ENCODE assay signal across 30 cellular contexts in genomic region chr7:129482781-129483180, GRCh38. TPM values are rescaled to one million over a fixed set of nuclear protein-coding genes. Genes with fewer than 3 reads are reported as not detected.
"Had no signal": no experiment of that assay in that cellular context is flagged by ENCODE, and none has a peak within 500 bp of the region (broad histone marks: within the 10 kb centered on the region; RNA-seq: fewer than 3 reads in every experiment).

No MANE protein-coding gene starts in this region.

- FAIRE-seq: urothelium cell line had no signal

- H3K27ac Mint-ChIP-seq: stimulated activated effector memory CD8-positive, alpha-beta T cell treated with anti-CD3 and anti-CD28 coated beads, Interleukin-12 subunit alpha, Interleukin-12 subunit beta, amount 100 ng/mL, for 72 hours; stimulated activated memory B cell treated with anti-CD40 and anti-IgM and Interleukin-4, amounts not matched to agents 10 μg/mL and 1 μg/mL and 100 μg/mL, for 72 hours; stimulated activated naive B cell treated with anti-CD40 and anti-IgM and Interleukin-4, amounts not matched to agents 10 μg/mL and 1 μg/mL and 100 μg/mL, for 72 hours; stimulated activated naive CD8-positive, alpha-beta T cell treated with anti-CD3 and anti-CD28 coated beads, Interleukin-15, amount 100 ng/mL, for 72 hours; stimulated activated naive CD8-positive, alpha-beta T cell treated with anti-CD3 and anti-CD28 coated beads, Interleukin-15, Interleukin-2, amounts not matched to agents 100 ng/mL and 50 ng/mL, for 24 hours; type B pancreatic cell had no signal

- H3K9me3 ChIP-seq: stomach, suprapubic skin, testis, thoracic aorta, thyroid gland, tibial artery, tibial nerve, transverse colon, upper lobe of left lung, upper lobe of right lung, uterus, vagina had no signal

- H3K4me1 ChIP-seq: stomach, suprapubic skin, testis, thyroid gland, tibial artery, tibial nerve, transverse colon, upper lobe of left lung, upper lobe of right lung, uterus, vagina had no signal

- H3K27ac ChIP-seq: stomach, suprapubic skin, testis, thoracic aorta, thyroid gland, tibial artery, tibial nerve, transverse colon, upper lobe of left lung, upper lobe of right lung, uterus, vagina had no signal

- ATAC-seq: stimulated activated effector memory CD8-positive, alpha-beta T cell treated with anti-CD3 and anti-CD28 coated beads, Interleukin-12 subunit alpha, Interleukin-12 subunit beta, amount 100 ng/mL, for 72 hours; stimulated activated memory B cell treated with anti-CD40 and anti-IgM and Interleukin-4, amounts not matched to agents 10 μg/mL and 1 μg/mL and 100 μg/mL, for 72 hours; stimulated activated naive B cell treated with anti-CD40 and anti-IgM and Interleukin-4, amounts not matched to agents 10 μg/mL and 1 μg/mL and 100 μg/mL, for 72 hours; stimulated activated naive CD8-positive, alpha-beta T cell treated with anti-CD3 and anti-CD28 coated beads, Interleukin-15, amount 100 ng/mL, for 72 hours; stimulated activated naive CD8-positive, alpha-beta T cell treated with anti-CD3 and anti-CD28 coated beads, Interleukin-15, Interleukin-2, amounts not matched to agents 100 U/mL and 50 U/mL, for 24 hours; upper lobe of right lung had no signal

- H3K4me3 ChIP-seq: stomach, suprapubic skin, testis, thoracic aorta, thyroid gland, tibial artery, tibial nerve, transverse colon, upper lobe of left lung, upper lobe of right lung, uterus, vagina had no signal

- H3K36me3 ChIP-seq: stomach, suprapubic skin, thoracic aorta, thyroid gland, tibial artery, tibial nerve, transverse colon, upper lobe of left lung, upper lobe of right lung, uterus, vagina had no signal

- H3K9me3 Mint-ChIP-seq: stimulated activated effector memory CD8-positive, alpha-beta T cell treated with anti-CD3 and anti-CD28 coated beads, Interleukin-12 subunit alpha, Interleukin-12 subunit beta, amount 100 ng/mL, for 72 hours; stimulated activated memory B cell treated with anti-CD40 and anti-IgM and Interleukin-4, amounts not matched to agents 10 μg/mL and 1 μg/mL and 100 μg/mL, for 72 hours; stimulated activated naive B cell treated with anti-CD40 and anti-IgM and Interleukin-4, amounts not matched to agents 10 μg/mL and 1 μg/mL and 100 μg/mL, for 72 hours; stimulated activated naive CD8-positive, alpha-beta T cell treated with anti-CD3 and anti-CD28 coated beads, Interleukin-15, amount 100 ng/mL, for 72 hours; stimulated activated naive CD8-positive, alpha-beta T cell treated with anti-CD3 and anti-CD28 coated beads, Interleukin-15, Interleukin-2, amounts not matched to agents 100 ng/mL and 50 ng/mL, for 24 hours; type B pancreatic cell had no signal

- H3K4me3 Mint-ChIP-seq: stimulated activated effector memory CD8-positive, alpha-beta T cell treated with anti-CD3 and anti-CD28 coated beads, Interleukin-12 subunit alpha, Interleukin-12 subunit beta, amount 100 ng/mL, for 72 hours; stimulated activated memory B cell treated with anti-CD40 and anti-IgM and Interleukin-4, amounts not matched to agents 10 μg/mL and 1 μg/mL and 100 μg/mL, for 72 hours; stimulated activated naive B cell treated with anti-CD40 and anti-IgM and Interleukin-4, amounts not matched to agents 10 μg/mL and 1 μg/mL and 100 μg/mL, for 72 hours; stimulated activated naive CD8-positive, alpha-beta T cell treated with anti-CD3 and anti-CD28 coated beads, Interleukin-15, amount 100 ng/mL, for 72 hours; stimulated activated naive CD8-positive, alpha-beta T cell treated with anti-CD3 and anti-CD28 coated beads, Interleukin-15, Interleukin-2, amounts not matched to agents 100 ng/mL and 50 ng/mL, for 24 hours; type B pancreatic cell had no signal

- H3K36me3 Mint-ChIP-seq: stimulated activated memory B cell treated with anti-CD40 and anti-IgM and Interleukin-4, amounts not matched to agents 10 μg/mL and 1 μg/mL and 100 μg/mL, for 72 hours; stimulated activated naive B cell treated with anti-CD40 and anti-IgM and Interleukin-4, amounts not matched to agents 10 μg/mL and 1 μg/mL and 100 μg/mL, for 72 hours; type B pancreatic cell had no signal

- H3K27me3 ChIP-seq: stomach, suprapubic skin, testis, thyroid gland, tibial artery, tibial nerve, transverse colon, upper lobe of left lung, upper lobe of right lung, uterus, vagina had no signal

- DNase-seq: stimulated activated CD4-positive, alpha-beta T cell treated with anti-CD3 and anti-CD28 coated beads, Interleukin-2, amount 100 ng/mL, for 48 hours; stimulated activated CD4-positive, alpha-beta T cell treated with anti-CD3 and anti-CD28 coated beads, Interleukin-4, amount 100 ng/mL, for 1 hour; stimulated activated CD4-positive, alpha-beta T cell treated with anti-CD3 and anti-CD28 coated beads, Interleukin-4, amount 100 ng/mL, for 24 hours; stimulated activated CD4-positive, alpha-beta T cell treated with anti-CD3 and anti-CD28 coated beads, Interleukin-4, amount 100 ng/mL, for 4 hours; stimulated activated CD8-positive, alpha-beta memory T cell treated with anti-CD3 and anti-CD28 coated beads, Interleukin-4, amount 100 ng/mL, for 48 hours; stimulated activated naive B cell treated with anti-CD40 and anti-IgM and Interleukin-4, amounts not matched to agents 10 μg/mL and 1 μg/mL and 100 μg/mL, for 72 hours; stimulated activated naive CD4-positive, alpha-beta T cell; stimulated activated naive CD4-positive, alpha-beta T cell treated with Interleukin-2 at 50 U/mL for 16 hours; stimulated activated naive CD8-positive, alpha-beta T cell treated with anti-CD3 and anti-CD28 coated beads, Interleukin-15, amount 100 ng/mL, for 72 hours; stimulated activated naive CD8-positive, alpha-beta T cell treated with anti-CD3 and anti-CD28 coated beads, Interleukin-15, Interleukin-2, amounts not matched to agents 100 U/mL and 50 U/mL, for 24 hours; stomach; substantia nigra; testis; thyroid gland; tibial artery; transverse colon; upper lobe of left lung; upper lobe of right lung; uterus had no signal

- H3K27me3 Mint-ChIP-seq: stimulated activated memory B cell treated with anti-CD40 and anti-IgM and Interleukin-4, amounts not matched to agents 10 μg/mL and 1 μg/mL and 100 μg/mL, for 72 hours; stimulated activated naive B cell treated with anti-CD40 and anti-IgM and Interleukin-4, amounts not matched to agents 10 μg/mL and 1 μg/mL and 100 μg/mL, for 72 hours; stimulated activated naive CD8-positive, alpha-beta T cell treated with anti-CD3 and anti-CD28 coated beads, Interleukin-15, amount 100 ng/mL, for 72 hours; stimulated activated naive CD8-positive, alpha-beta T cell treated with anti-CD3 and anti-CD28 coated beads, Interleukin-15, Interleukin-2, amounts not matched to agents 100 ng/mL and 50 ng/mL, for 24 hours; type B pancreatic cell had no signal

- H3K4me1 Mint-ChIP-seq: stimulated activated effector memory CD8-positive, alpha-beta T cell treated with anti-CD3 and anti-CD28 coated beads, Interleukin-12 subunit alpha, Interleukin-12 subunit beta, amount 100 ng/mL, for 72 hours; stimulated activated memory B cell treated with anti-CD40 and anti-IgM and Interleukin-4, amounts not matched to agents 10 μg/mL and 1 μg/mL and 100 μg/mL, for 72 hours; stimulated activated naive B cell treated with anti-CD40 and anti-IgM and Interleukin-4, amounts not matched to agents 10 μg/mL and 1 μg/mL and 100 μg/mL, for 72 hours; stimulated activated naive CD8-positive, alpha-beta T cell treated with anti-CD3 and anti-CD28 coated beads, Interleukin-15, amount 100 ng/mL, for 72 hours had no signal

RNA-seq across cellular contexts. Expression of gene SMKR1, which starts 19.6 kb away (rescaled TPM):
- total RNA-seq: stomach, subcutaneous adipose tissue, suprapubic skin, thoracic aorta, transverse colon, upper lobe of right lung, urinary bladder, vagina had no signal
- polyA plus RNA-seq: urinary bladder had no signal
